ENCODE assay signal across 17 cellular contexts in the genomic region with DNA sequence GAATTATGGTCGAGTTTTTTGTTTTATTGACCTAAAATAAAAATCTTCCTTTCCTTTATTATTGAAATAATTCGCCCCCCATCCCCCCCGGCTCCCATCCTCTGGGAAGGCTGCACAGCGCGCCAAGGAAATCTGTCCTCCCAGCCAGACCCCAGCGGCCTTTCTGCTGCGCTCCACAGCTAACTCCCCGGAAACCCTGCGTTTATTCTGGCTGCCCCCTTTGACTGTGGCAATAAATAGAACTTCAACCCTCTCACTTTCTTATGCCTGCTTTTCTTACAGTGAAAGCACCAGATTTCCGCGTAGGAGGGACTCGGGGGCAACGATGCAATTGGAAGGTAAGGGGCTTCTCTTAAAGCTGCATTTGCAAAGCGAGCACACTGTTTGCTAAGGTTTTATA. TPM values are rescaled to one million over a fixed set of nuclear protein-coding genes. Genes with fewer than 3 reads are reported as not detected.
DNase-seq lines count a peak whose midpoint lies in the region; ATAC-seq, FAIRE-seq and TF ChIP-seq lines count a peak whose summit lies in the region.
"Had no signal": no experiment of that assay in that cellular context is flagged by ENCODE, and none has a peak within 500 bp of the region (broad histone marks: within the 10 kb centered on the region; RNA-seq: fewer than 3 reads in every experiment).

No MANE protein-coding gene starts in this region.

- no peak overlapping the region for H4K8ac ChIP-seq in neuronal stem cell (ENCODE audit: low read depth, low read length)

- ATAC-seq in CD8-positive, alpha-beta T cell, result no peak

- H3K27me3 Mint-ChIP-seq in CD8-positive, alpha-beta T cell (ENCODE audit: low read depth), result no peaks in the 10 kb centered on the region
- H3K27me3 Mint-ChIP-seq in endodermal cell (ENCODE audit: insufficient read depth), result peaks cover 18% of the 10 kb centered on the region

- no peaks in the 10 kb centered on the region for H3K9me3 ChIP-seq in CD8-positive, alpha-beta T cell (ENCODE audit: low read length)
- H3K9me3 ChIP-seq in HUES64 (ENCODE audit: insufficient read depth, low read depth, low read length) (no peaks in the 10 kb centered on the region), endodermal cell (ENCODE audit: control insufficient read depth, low read length) (no peaks in the 10 kb centered on the region), neuronal stem cell (replicated peaks in 1 of 2; ENCODE audit: control insufficient read depth in 2 of 2, insufficient read depth in 1 of 2, low read depth in 1 of 2, low read length in 2 of 2) (no peaks in the 10 kb centered on the region), esophagus squamous epithelium (no peaks in the 10 kb centered on the region)

- H3K4me1 ChIP-seq in CD8-positive, alpha-beta T cell (ENCODE audit: insufficient read depth, low read length), result peaks cover 12% of the 10 kb centered on the region
- H3K4me1 ChIP-seq in HUES64 (ENCODE audit: insufficient read depth, low read length) (peaks cover 5% of the 10 kb centered on the region), endodermal cell (ENCODE audit: control insufficient read depth, insufficient read depth, low read length) (no peaks in the 10 kb centered on the region), neuronal stem cell (ENCODE audit: control insufficient read depth in 2 of 2, insufficient read depth in 1 of 2, low read depth in 1 of 2, low read length in 2 of 2) (peaks cover 6 to 9% of the 10 kb centered on the region in 2 donors), esophagus squamous epithelium (peaks cover 0 to 12% (median 5%) of the 10 kb centered on the region in 3 donors)

- H2BK120ac ChIP-seq in neuronal stem cell (ENCODE audit: low read depth, low read length), result no peak overlapping the region

- 75% methylated on average over 13 of the region's 14 CpGs for WGBS in HUES64
- 84 to 85% methylated on average over 5 to 14 of the region's 14 CpGs for WGBS in endodermal cell (ENCODE audit: insufficient coverage in 1 of 2, insufficient read length in 1 of 2), 2 experiments
- WGBS in neuronal stem cell (ENCODE audit: extremely low coverage in 2 of 2, insufficient read length in 2 of 2, insufficient replicate concordance in 1 of 2), 2 donors, result no CpG with 5 or more reads among the region's 14 CpGs
- 36 to 40% methylated on average over 13 to 14 of the region's 14 CpGs for WGBS in esophagus squamous epithelium, 2 donors

- peak overlapping the region; percentile 71 for H3K4me3 Mint-ChIP-seq in CD8-positive, alpha-beta T cell
- H3K4me3 Mint-ChIP-seq in endodermal cell, result peak overlapping the region; percentile 55

- no peaks in the 10 kb centered on the region for H3K36me3 ChIP-seq in CD8-positive, alpha-beta T cell (ENCODE audit: insufficient read depth, low read length)
- H3K36me3 ChIP-seq in HUES64 (ENCODE audit: insufficient read depth, low read length) (no peaks in the 10 kb centered on the region), endodermal cell (ENCODE audit: control insufficient read depth, insufficient read depth, low read length) (no peaks in the 10 kb centered on the region), neuronal stem cell (replicated peaks in 1 of 2; ENCODE audit: control insufficient read depth in 2 of 2, insufficient read depth in 2 of 2, low read length in 2 of 2) (no peaks in the 10 kb centered on the region), esophagus squamous epithelium (no peaks in the 10 kb centered on the region)

- FAIRE-seq in RCC 7860 (lab: Jason Lieb, UNC), result no peak
- FAIRE-seq: colon had no signal

- H3K4me3 ChIP-seq in CD8-positive, alpha-beta T cell (ENCODE audit: low read depth, low read length), result peak overlapping the region; percentile 59
- peak overlapping the region; percentile 36 for H3K4me3 ChIP-seq in HUES64 (ENCODE audit: low read length)
- H3K4me3 ChIP-seq in endodermal cell (ENCODE audit: low read length), result no peak overlapping the region
- peak overlapping the region in 1 of 2 donors; percentile 19 for H3K4me3 ChIP-seq in neuronal stem cell (ENCODE audit: low read length in 2 of 2)
- peak overlapping the region in 1 of 4 donors; percentile 30 for H3K4me3 ChIP-seq in esophagus squamous epithelium

- no peaks in the 10 kb centered on the region for H3K36me3 Mint-ChIP-seq in CD8-positive, alpha-beta T cell
- no peaks in the 10 kb centered on the region for H3K36me3 Mint-ChIP-seq in endodermal cell (ENCODE audit: low read depth)
- H3K36me3 Mint-ChIP-seq: T-cell had no signal

- peak overlapping the region; percentile 98 for H2AFZ ChIP-seq in neuronal stem cell (ENCODE audit: low read length)

- no peak overlapping the region for H3K14ac ChIP-seq in neuronal stem cell (ENCODE audit: low read length)

- peak overlapping the region; percentile 78 for H3K9ac ChIP-seq in HUES64 (ENCODE audit: low read depth, low read length)
- no peak overlapping the region for H3K9ac ChIP-seq in endodermal cell (ENCODE audit: extremely low read depth, low read length, poor library complexity, severe bottlenecking)
- no peak overlapping the region for H3K9ac ChIP-seq in neuronal stem cell (ENCODE audit: low read depth, low read length, poor library complexity)

- POLR2A ChIA-PET in CD8-positive, alpha-beta T cell (lab: Charles Lee), result interaction anchor here (1.0 to 2.3 kb wide), 5 partner anchors 13 to 217 kb away, joined by 3 to 11 read pairs (median 4); a partner anchor contains a TSS

- no peak overlapping the region for H3K4ac ChIP-seq in neuronal stem cell (ENCODE audit: low read length)

- peaks cover 16% of the 10 kb centered on the region for H3K4me1 Mint-ChIP-seq in CD8-positive, alpha-beta T cell (ENCODE audit: low read depth)
- no peaks in the 10 kb centered on the region for H3K4me1 Mint-ChIP-seq in endodermal cell

- H4K91ac ChIP-seq in neuronal stem cell (ENCODE audit: low read depth, low read length, poor library complexity), result no peak overlapping the region

- H3K27ac Mint-ChIP-seq in CD8-positive, alpha-beta T cell, result no peak overlapping the region
- no peak overlapping the region for H3K27ac Mint-ChIP-seq in endodermal cell
- H3K27ac Mint-ChIP-seq: activated CD4-positive, alpha-beta T cell treated with anti-CD3 and anti-CD28 coated beads, Interleukin-2, amount 10 ng/mL, durations not matched to agents 24 days and 14 days had no signal

- H3K23ac ChIP-seq in neuronal stem cell (ENCODE audit: low read depth, low read length, poor library complexity), result no peak overlapping the region

- DNase-seq in CD8-positive, alpha-beta T cell, result no peak
- no peak for DNase-seq in endodermal cell
- DNase-seq in neuronal stem cell (ENCODE audit: low spot score), result no peak
- DNase-seq in activated CD4-positive, alpha-beta T cell treated with anti-CD3 and anti-CD28 coated beads for 4 hours, result no peak
- DNase-seq in GM19238 (ENCODE audit: insufficient read length, low spot score), result no peak
- no peak for DNase-seq in RCC 7860 (ENCODE audit: low spot score)
- no peak for DNase-seq in esophagus squamous epithelium (lab: John Stamatoyannopoulos, UW)
- DNase-seq: activated gamma-delta T cell; COR-L47; kidney glomerular epithelial cell; NCI-H1694; stimulated activated CD4-positive, alpha-beta T cell treated with anti-CD3 and anti-CD28 coated beads, Interleukin-2, amount 100 ng/mL, for 48 hours; stimulated activated naive CD4-positive, alpha-beta T cell treated with Interleukin-2 at 50 U/mL for 16 hours had no signal

- H2BK15ac ChIP-seq in neuronal stem cell (ENCODE audit: low read length), result peak overlapping the region; percentile 71

- no peaks in the 10 kb centered on the region for H3K27me3 ChIP-seq in CD8-positive, alpha-beta T cell (ENCODE audit: insufficient read depth, low read length)
- H3K27me3 ChIP-seq in HUES64 (ENCODE audit: insufficient read depth, low read length) (peaks cover 16% of the 10 kb centered on the region), endodermal cell (ENCODE audit: control insufficient read depth, insufficient read depth, low read length, poor library complexity, severe bottlenecking) (no peaks in the 10 kb centered on the region), neuronal stem cell (ENCODE audit: control insufficient read depth in 3 of 3, insufficient read depth in 3 of 3, low read depth in 1 of 3, low read length in 3 of 3) (peaks cover 0 to 8% (median 0%) of the 10 kb centered on the region in 3 experiments), esophagus squamous epithelium (peaks cover 0 to 70% (median 2%) of the 10 kb centered on the region in 4 donors)

- no peak for TF ChIP-seq POLR2A in esophagus squamous epithelium (IDR thresholded peaks at IDR 0.05)

- H3K18ac ChIP-seq in neuronal stem cell (ENCODE audit: low read length), result peak overlapping the region; percentile 9

- no peak overlapping the region for H3K4me2 ChIP-seq in neuronal stem cell (ENCODE audit: insufficient read depth, low read length, poor library complexity, severe bottlenecking)

- H3K79me1 ChIP-seq in neuronal stem cell (ENCODE audit: low read depth, low read length), result no peaks in the 10 kb centered on the region

- no peak overlapping the region for H3K27ac ChIP-seq in CD8-positive, alpha-beta T cell (ENCODE audit: low read depth, low read length)
- peak overlapping the region; percentile 24; the same call in 1 of the 2 replicates for H3K27ac ChIP-seq in HUES64 (ENCODE audit: low read depth, low read length)
- H3K27ac ChIP-seq in endodermal cell (ENCODE audit: low read depth, low read length), result peak overlapping the region; percentile 81
- no peak overlapping the region for H3K27ac ChIP-seq in neuronal stem cell (replicated peaks; ENCODE audit: low read length)
- no peak overlapping the region for H3K27ac ChIP-seq in esophagus squamous epithelium

- H2BK5ac ChIP-seq in neuronal stem cell (ENCODE audit: low read length), result peak overlapping the region; percentile 17

- no peak overlapping the region for H2AK5ac ChIP-seq in neuronal stem cell (ENCODE audit: low read depth, low read length)

- no peaks in the 10 kb centered on the region for H3K9me3 Mint-ChIP-seq in CD8-positive, alpha-beta T cell
- H3K9me3 Mint-ChIP-seq in endodermal cell, result no peaks in the 10 kb centered on the region
- H3K9me3 Mint-ChIP-seq: activated CD4-positive, alpha-beta T cell treated with anti-CD3 and anti-CD28 coated beads, Interleukin-2, amount 10 ng/mL, durations not matched to agents 24 days and 14 days; T-cell had no signal

- no peak overlapping the region for H2BK12ac ChIP-seq in neuronal stem cell (ENCODE audit: low read length)

- TF ChIP-seq CTCF in CD8-positive, alpha-beta T cell (IDR thresholded peaks at IDR 0.05), result no peak
- TF ChIP-seq CTCF in endodermal cell (conservative IDR thresholded peaks at IDR 0.05) (no peak), esophagus squamous epithelium (IDR thresholded peaks at IDR 0.05) (no peak)

- CTCF ChIA-PET in CD8-positive, alpha-beta T cell (lab: Charles Lee), result interaction anchor here (2.5 to 19.9 kb wide), 4 partner anchors 8 to 150 kb away, joined by 12 to 371 read pairs (median 103); no protein-coding TSS in a partner anchor

- intact Hi-C loops in CD8-positive, alpha-beta T cell (cut with DNase I, micrococcal nuclease), result no loop called here
- intact Hi-C loops in esophagus squamous epithelium (cut with DNase I), result no loop called here

RNA-seq across cellular contexts. Expression of a gene that starts 9.7 kb away (rescaled TPM):
- total RNA-seq in CD8-positive, alpha-beta T cell, result 1 to 10 TPM; 7.0 to 8.9 TPM
- 13.2 TPM for polyA plus RNA-seq in HUES64 (2013, experiment 1 of 2)
- polyA plus RNA-seq in HUES64 (2013, experiment 2 of 2), result 14.6 TPM
- total RNA-seq in endodermal cell (10 to 100 TPM; 18.9 to 22.9 TPM), esophagus squamous epithelium (10 to 100 TPM; 11.2 to 21.6 (median 18.3) TPM)
- polyA plus RNA-seq in endodermal cell (2013, experiment 1 of 2), result 24.4 TPM
- 19.4 TPM for polyA plus RNA-seq in endodermal cell (2013, experiment 2 of 2)
- 20.8 TPM for polyA plus RNA-seq in neuronal stem cell (2013, experiment 1 of 2)
- 20.7 TPM for polyA plus RNA-seq in neuronal stem cell (2013, experiment 2 of 2)

RNA-seq across cellular contexts. Expression of a gene that starts 59.5 kb away (rescaled TPM):
- total RNA-seq in CD8-positive, alpha-beta T cell, result 10 to 100 TPM; 33.7 to 34.1 TPM
- polyA plus RNA-seq in HUES64 (2013, experiment 1 of 2), result 3.9 TPM
- polyA plus RNA-seq in HUES64 (2013, experiment 2 of 2), result 5.1 TPM
- total RNA-seq in endodermal cell (1 to 10 TPM; 2.6 to 2.8 TPM), esophagus squamous epithelium (10 to 100 TPM in 3 of 4 donors, 1 to 10 TPM in 1; 4.3 to 20.8 (median 17.1) TPM)
- 1.1 TPM for polyA plus RNA-seq in endodermal cell (2013, experiment 1 of 2)
- 0.62 TPM for polyA plus RNA-seq in endodermal cell (2013, experiment 2 of 2)
- polyA plus RNA-seq in neuronal stem cell (2013, experiment 1 of 2), result 1.0 TPM
- 0.96 TPM for polyA plus RNA-seq in neuronal stem cell (2013, experiment 2 of 2)

Comparison
In these comparisons a context has a peak if more than half of its experiments do, and no peak if none do; other contexts are left out.
1. H3K27ac ChIP-seq: peak in HUES64 (single experiment) and endodermal cell (single experiment); none in CD8-positive, alpha-beta T cell (single experiment), neuronal stem cell (single experiment) and esophagus squamous epithelium (0 of 4).